Comparison of ENCODE assay signal across 8 cellular contexts in the genomic region with DNA sequence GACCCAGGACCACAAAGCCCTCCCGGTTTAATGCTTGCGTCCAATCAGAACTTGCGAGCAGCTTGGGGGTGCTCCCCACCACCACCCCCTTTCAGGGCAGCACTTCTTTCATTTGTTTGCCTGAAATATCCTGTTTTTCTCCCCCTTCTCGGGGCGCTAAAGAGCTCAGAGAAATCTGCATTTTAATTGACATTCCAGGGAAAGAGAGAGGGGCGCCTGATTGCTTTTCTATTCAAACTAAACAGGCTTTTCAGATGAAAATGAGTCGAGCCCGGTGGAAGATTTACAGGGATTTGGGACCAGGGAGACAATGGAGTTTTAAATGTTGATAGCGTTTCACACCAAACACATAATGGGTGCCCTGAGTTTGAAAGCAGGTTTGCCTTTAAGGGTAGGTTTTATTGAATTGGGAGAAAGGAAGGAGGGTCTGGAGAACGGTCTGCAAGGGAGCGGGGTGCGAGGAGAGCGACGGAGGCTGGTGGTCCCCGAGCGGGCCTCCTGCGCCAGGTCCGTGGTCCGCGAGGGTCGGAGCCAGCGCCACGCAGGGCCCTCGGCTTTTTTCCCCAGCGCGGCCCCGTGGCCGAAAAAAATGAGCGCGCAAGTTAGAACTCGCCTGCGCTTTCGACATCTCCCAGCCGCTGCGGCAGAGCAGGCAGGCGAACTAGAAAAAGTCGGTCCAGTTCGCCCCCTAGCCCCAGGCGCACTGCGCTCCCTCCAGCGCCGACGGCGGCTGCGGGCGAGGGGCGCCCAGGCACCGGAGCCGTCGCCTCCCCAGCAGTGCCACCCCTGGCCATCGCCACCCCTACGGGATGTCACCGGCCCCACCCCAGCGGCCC. TPM values are rescaled to one million over a fixed set of nuclear protein-coding genes. Genes with fewer than 3 reads are reported as not detected.
A peak's percentile ranks its signal among the peaks of the same experiment; 100 is the strongest.
DNase-seq lines count a peak whose midpoint lies in the region; ATAC-seq and TF ChIP-seq lines count a peak whose summit lies in the region.

No MANE protein-coding gene starts in this region.

- H3K36me3 ChIP-seq in tibial artery: peaks cover 0 to 6% (median 4%) of the 10 kb centered on the region in 3 donors

- no peak for TF ChIP-seq POLR2A in lower leg skin (IDR thresholded peaks at IDR 0.05)

- 3 to 5% methylated on average over 30 to 38 of the region's 54 CpGs for WGBS in lower leg skin, 2 donors

- no peaks in the 10 kb centered on the region for H3K27me3 ChIP-seq in tibial artery

- intact Hi-C loops in lower leg skin (cut with DNase I; ENCODE audit: low total_unique reads): no loop called here
- intact Hi-C loops in tibial artery (cut with DNase I; ENCODE audit: low total_unique reads): loop anchor here (5.0 kb wide), 2 partner anchors 140 to 260 kb away; no protein-coding TSS in a partner anchor

- no peak overlapping the region for H3K27ac Mint-ChIP-seq in activated T-cell treated with anti-CD3 and anti-CD28 coated beads, Interleukin-2, amount 50 U/mL, for 72 hours

- peaks cover 0 to 26% (median 12%) of the 10 kb centered on the region in 4 donors for H3K4me1 ChIP-seq in tibial artery

- H3K4me3 Mint-ChIP-seq in activated T-cell treated with anti-CD3 and anti-CD28 coated beads, Interleukin-2, amount 50 U/mL, for 72 hours: peak overlapping the region; percentile 54 to 64

- no peaks in the 10 kb centered on the region for H3K4me1 Mint-ChIP-seq in activated T-cell treated with anti-CD3 and anti-CD28 coated beads, Interleukin-2, amount 50 U/mL, for 72 hours (ENCODE audit: low read depth)

- ATAC-seq in activated T-cell treated with anti-CD3 and anti-CD28 coated beads, Interleukin-2, amount 50 U/mL, for 72 hours (replicated peaks in 1 of 2): no peak
- ATAC-seq in HG03565 (IDR thresholded peaks at IDR 0.05; ENCODE audit: unreplicated experiment) (no peak), HG03039 (IDR thresholded peaks at IDR 0.05; ENCODE audit: unreplicated experiment) (no peak)

- H3K4me3 ChIP-seq in choroid plexus epithelial cell (ENCODE audit: low read depth, low read length): peak overlapping the region; percentile 15
- peak overlapping the region; percentile 34 for H3K4me3 ChIP-seq in lower leg skin (ENCODE audit: low read depth, poor library complexity, severe bottlenecking)
- peak overlapping the region; percentile 62 to 65 for H3K4me3 ChIP-seq in tibial artery

- no peaks in the 10 kb centered on the region for H3K9me3 Mint-ChIP-seq in activated T-cell treated with anti-CD3 and anti-CD28 coated beads, Interleukin-2, amount 50 U/mL, for 72 hours

- TF ChIP-seq CTCF in choroid plexus epithelial cell (conservative IDR thresholded peaks at IDR 0.05; ENCODE audit: low read depth, low read length) (no peak), lower leg skin (IDR thresholded peaks at IDR 0.05) (no peak), tibial artery (IDR thresholded peaks at IDR 0.05) (peak; percentile 9 to 31)

- no peaks in the 10 kb centered on the region for H3K9me3 ChIP-seq in tibial artery

- H3K27me3 Mint-ChIP-seq in activated T-cell treated with anti-CD3 and anti-CD28 coated beads, Interleukin-2, amount 50 U/mL, for 72 hours (ENCODE audit: low read depth): peaks cover 67% of the 10 kb centered on the region

- H3K27ac ChIP-seq in tibial artery: peak overlapping the region; percentile 76 to 82

- peaks cover 0 to 4% of the 10 kb centered on the region in 2 donors for H3K36me3 Mint-ChIP-seq in activated T-cell treated with anti-CD3 and anti-CD28 coated beads, Interleukin-2, amount 50 U/mL, for 72 hours (ENCODE audit: insufficient read depth in 2 of 2)

- DNase-seq in activated T-cell treated with anti-CD3 and anti-CD28 coated beads, Interleukin-2, amount 50 U/mL, for 72 hours: no peak
- no peak for DNase-seq in activated T-cell treated with anti-CD3 and anti-CD28 coated beads, Interleukin-2, amount 50 U/mL, for 1 hour
- DNase-seq in choroid plexus epithelial cell (ENCODE audit: low read depth) (peak; percentile 17), lower leg skin (ENCODE audit: low spot score in 2 of 2) (peak in 1 of 2 donors; percentile 92), tibial artery (peak; percentile 36 to 83), dedifferentiated amniotic fluid mesenchymal stem cell (ENCODE audit: extremely low spot score) (no peak)

RNA-seq across cellular contexts. Expression of a gene that starts 1.4 kb away (rescaled TPM):
- not detected for total RNA-seq in activated T-cell treated with anti-CD3 and anti-CD28 coated beads, Interleukin-2, amount 50 U/mL, for 72 hours
- total RNA-seq in lower leg skin: 100 to 1,000 TPM; 123 to 179 (median 148) TPM

Comparison
In these comparisons a context has a peak if more than half of its experiments do, and no peak if none do; other contexts are left out.
1. DNase-seq: peak in choroid plexus epithelial cell (single experiment) and tibial artery (2 of 2); none in activated T-cell treated with anti-CD3 and anti-CD28 coated beads, Interleukin-2, amount 50 U/mL, for 72 hours (0 of 2), activated T-cell treated with anti-CD3 and anti-CD28 coated beads, Interleukin-2, amount 50 U/mL, for 1 hour (single experiment) and dedifferentiated amniotic fluid mesenchymal stem cell (single experiment).
2. CTCF ChIP-seq: peak in tibial artery (2 of 2); none in choroid plexus epithelial cell (single experiment) and lower leg skin (0 of 3).
3. RNA of a gene that starts 1.4 kb away (total RNA-seq): 123 to 179 TPM in lower leg skin; not detected in activated T-cell treated with anti-CD3 and anti-CD28 coated beads, Interleukin-2, amount 50 U/mL, for 72 hours; every median in the first group is over 100 times any median in the second.
4. Peak in every context shown above with its lines, with median percentiles within 50 percentile points of each other: H3K4me3 ChIP-seq.